ENCODE assay signal across 18 cellular contexts in the genomic region with DNA sequence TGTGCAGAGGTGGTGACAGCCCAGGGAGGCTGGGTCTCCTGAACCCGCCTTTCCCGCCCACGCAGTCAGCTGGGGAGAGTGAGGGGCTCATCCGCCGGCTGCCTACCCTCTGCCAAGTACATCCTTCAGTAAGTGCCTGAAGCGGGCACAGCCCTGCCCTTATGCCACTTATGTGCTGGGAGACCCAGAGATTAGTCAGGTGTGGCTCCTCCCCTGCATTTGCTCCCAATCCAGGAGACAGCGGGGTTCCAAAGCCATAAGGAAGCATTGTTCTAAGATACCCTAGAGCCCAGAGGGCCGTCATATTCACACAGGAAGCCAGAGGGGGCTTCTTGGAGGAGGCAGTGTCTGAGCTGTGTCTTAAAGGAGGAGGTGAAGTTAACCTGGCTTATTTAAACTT. TPM values are rescaled to one million over a fixed set of nuclear protein-coding genes. Genes with fewer than 3 reads are reported as not detected.
DNase-seq lines count a peak whose midpoint lies in the region; ATAC-seq and TF ChIP-seq lines count a peak whose summit lies in the region.
"Had no signal": no experiment of that assay in that cellular context is flagged by ENCODE, and none has a peak within 500 bp of the region (broad histone marks: within the 10 kb centered on the region; RNA-seq: fewer than 3 reads in every experiment).

No MANE protein-coding gene starts in this region.

- no peak overlapping the region for H4K91ac ChIP-seq in H9 (ENCODE audit: insufficient read length, low read depth, low read length)

- H2BK20ac ChIP-seq in H9 (ENCODE audit: low read depth, low read length, poor library complexity, severe bottlenecking) = no peak overlapping the region

- H4K20me1 ChIP-seq in H9 (ENCODE audit: control insufficient read depth, insufficient read depth, insufficient read length) = peaks cover 2% of the 10 kb centered on the region

- H3K14ac ChIP-seq in H9 (ENCODE audit: insufficient read depth, low read length) = no peak overlapping the region

- no peak overlapping the region for H3K4me3 ChIP-seq in Peyer's patch
- H3K4me3 ChIP-seq in left lung = no peak overlapping the region
- H3K4me3 ChIP-seq: adrenal gland, gastroesophageal sphincter, HAP-1, smooth muscle cell had no signal

- BruUV-seq in Calu3 (replicated peaks; lab: Mats Ljungman, UMichigan) = no TSS peak

- CTCF ChIA-PET in Calu3 (lab: Charles Lee) = no interaction called here

- TF ChIP-seq CTCF in Calu3 (IDR thresholded peaks at IDR 0.05; ENCODE audit: unreplicated experiment) = no peak
- TF ChIP-seq CTCF in H9 (conservative IDR thresholded peaks at IDR 0.05) = no peak; the same call in 2 of the 3 replicates
- no peak for TF ChIP-seq CTCF in Peyer's patch (IDR thresholded peaks at IDR 0.05)
- TF ChIP-seq CTCF in left lung (IDR thresholded peaks at IDR 0.05) = no peak

- H3K9me3 ChIP-seq in H9 (ENCODE audit: control insufficient read depth, low read depth, low read length) (no peaks in the 10 kb centered on the region), Peyer's patch (no peaks in the 10 kb centered on the region), left lung (no peaks in the 10 kb centered on the region)
- H3K9me3 ChIP-seq: adrenal gland, gastroesophageal sphincter, HAP-1 had no signal

- H3K4me1 Mint-ChIP-seq in Calu3 (ENCODE audit: low read depth, unreplicated experiment) (peaks cover 16% of the 10 kb centered on the region), H9 (peaks cover 14 to 18% of the 10 kb centered on the region in 2 experiments)
- H3K4me1 Mint-ChIP-seq: activated CD4-positive, alpha-beta T cell treated with anti-CD3 and anti-CD28 coated beads, Interleukin-2, amount 10 ng/mL, durations not matched to agents 7 days and 5 days had no signal

- H3K56ac ChIP-seq in H9 (ENCODE audit: insufficient read length, low read depth, low read length) = no peak overlapping the region

- H3K9me3 Mint-ChIP-seq in Calu3 (ENCODE audit: low read depth, unreplicated experiment) (no peaks in the 10 kb centered on the region), H9 (no peaks in the 10 kb centered on the region)
- H3K9me3 Mint-ChIP-seq: activated CD4-positive, alpha-beta T cell treated with anti-CD3 and anti-CD28 coated beads, Interleukin-2, amount 10 ng/mL, durations not matched to agents 7 days and 5 days had no signal

- H3K27ac ChIP-seq in H9 (ENCODE audit: insufficient read length, low read depth, low read length) (no peak overlapping the region), Peyer's patch (no peak overlapping the region), left lung (no peak overlapping the region)
- H3K27ac ChIP-seq: adrenal gland, gastroesophageal sphincter had no signal

- H2BK5ac ChIP-seq in H9 (ENCODE audit: insufficient read length, low read length) = no peak overlapping the region

- H3K9ac ChIP-seq in H9 (ENCODE audit: extremely low read depth, insufficient read length, low read length) = no peak overlapping the region

- no peak overlapping the region for H2BK12ac ChIP-seq in H9 (ENCODE audit: insufficient read length, low read depth, low read length)

- no peaks in the 10 kb centered on the region; the same call in 1 of the 2 replicates for H3K4me1 ChIP-seq in H9 (ENCODE audit: insufficient read depth, low read length)
- peaks cover 0 to 4% (median 0%) of the 10 kb centered on the region in 4 donors for H3K4me1 ChIP-seq in Peyer's patch
- peaks cover 0 to 3% of the 10 kb centered on the region in 2 donors for H3K4me1 ChIP-seq in left lung
- H3K4me1 ChIP-seq: adrenal gland had no signal

- H3K4me3 Mint-ChIP-seq in Calu3 (ENCODE audit: low read depth, unreplicated experiment) = no peak overlapping the region
- H3K4me3 Mint-ChIP-seq in H9 = no peak overlapping the region
- H3K4me3 Mint-ChIP-seq: activated CD4-positive, alpha-beta T cell treated with anti-CD3 and anti-CD28 coated beads, Interleukin-2, amount 10 ng/mL, durations not matched to agents 7 days and 5 days had no signal

- H3K18ac ChIP-seq in H9 (ENCODE audit: insufficient read length, low read depth, low read length) = no peak overlapping the region

- intact Hi-C loops in Calu3 (cut with micrococcal nuclease; ENCODE audit: unreplicated experiment) = no loop called here
- intact Hi-C loops in left lung (cut with DNase I) = no loop called here

- H3K27me3 Mint-ChIP-seq in Calu3 (ENCODE audit: unreplicated experiment) (no peaks in the 10 kb centered on the region), H9 (ENCODE audit: low read depth) (no peaks in the 10 kb centered on the region)

- no peak overlapping the region for H4K5ac ChIP-seq in H9 (ENCODE audit: insufficient read length, low read depth, low read length)

- H3K36me3 ChIP-seq in Peyer's patch = no peaks in the 10 kb centered on the region
- H3K36me3 ChIP-seq in left lung = peaks cover 0 to 3% of the 10 kb centered on the region in 2 donors
- H3K36me3 ChIP-seq: adrenal gland, HAP-1 had no signal

- H3K4ac ChIP-seq in H9 (ENCODE audit: low read depth, low read length) = no peak overlapping the region

- no peak overlapping the region for H3K4me2 ChIP-seq in H9 (ENCODE audit: insufficient read depth, insufficient read length, low read length)
- H3K4me2 ChIP-seq: smooth muscle cell had no signal

- no peak overlapping the region for H3K23ac ChIP-seq in H9 (ENCODE audit: insufficient read length, low read depth, low read length)

- no peaks in the 10 kb centered on the region for H3K23me2 ChIP-seq in H9 (ENCODE audit: insufficient read length, low read depth, low read length, poor library complexity, severe bottlenecking)

- no peak overlapping the region for H2BK120ac ChIP-seq in H9 (ENCODE audit: low read depth, low read length, poor library complexity, severe bottlenecking)

- DNase-seq in Calu3 (no peak), H9 (peak; percentile 61), Peyer's patch (peak in 2 of 3 donors; percentile 46 to 49), left lung (no peak), LoVo (ENCODE audit: low spot score) (no peak)
- DNase-seq: activated CD4-positive, alpha-beta T cell treated with anti-CD3 and anti-CD28 coated beads, Interleukin-2, amount 10 ng/mL, durations not matched to agents 7 days and 5 days; activated T-cell treated with anti-CD3 and anti-CD28 coated beads, Interleukin-2, amount 50 U/mL, for 48 hours; adrenal gland; cerebellar nuclear complex; KBM-7; NCI-H187; stimulated activated naive CD4-positive, alpha-beta T cell treated with Interleukin-2 at 50 U/mL for 16 hours had no signal

- H2AFZ ChIP-seq in H9 (ENCODE audit: low read length) = no peak overlapping the region

- TF ChIP-seq POLR2A in Peyer's patch (IDR thresholded peaks at IDR 0.05) = no peak

- H3K27me3 ChIP-seq in H9 (ENCODE audit: insufficient read depth, low read length) (no peaks in the 10 kb centered on the region), Peyer's patch (no peaks in the 10 kb centered on the region), left lung (no peaks in the 10 kb centered on the region)
- H3K27me3 ChIP-seq: adrenal gland, gastroesophageal sphincter had no signal

- H3K27ac Mint-ChIP-seq in Calu3 (ENCODE audit: unreplicated experiment) (peak overlapping the region; percentile 35), H9 (no peak overlapping the region)
- H3K27ac Mint-ChIP-seq: activated CD4-positive, alpha-beta T cell treated with anti-CD3 and anti-CD28 coated beads, Interleukin-2, amount 10 ng/mL, durations not matched to agents 7 days and 5 days had no signal

- H3T11ph ChIP-seq in H9 (ENCODE audit: low read length) = no peak overlapping the region

- WGBS in H9 (ENCODE audit: extremely low coverage, insufficient read length, low lambda C conversion rate) = no CpG with 5 or more reads among the region's 8 CpGs

- peak; percentile 79 for ATAC-seq in left lung
- ATAC-seq in HG03097 (IDR thresholded peaks at IDR 0.05; ENCODE audit: low FRiP score, unreplicated experiment) = no peak
- ATAC-seq in GM19452 (IDR thresholded peaks at IDR 0.05; ENCODE audit: unreplicated experiment) = no peak
- no peak for ATAC-seq in HG02870 (IDR thresholded peaks at IDR 0.05; ENCODE audit: unreplicated experiment)
- ATAC-seq: gastroesophageal sphincter had no signal

- no peaks in the 10 kb centered on the region for H3K79me1 ChIP-seq in H9 (ENCODE audit: insufficient read depth, low read depth, low read length, poor library complexity, severe bottlenecking)

- no peak overlapping the region for H2AK5ac ChIP-seq in H9 (ENCODE audit: insufficient read length, low read length)

- H2BK15ac ChIP-seq in H9 (ENCODE audit: low read depth, low read length) = no peak overlapping the region

- no peaks in the 10 kb centered on the region for H3K79me2 ChIP-seq in H9 (ENCODE audit: insufficient read depth, low read length)

- no peak overlapping the region for H4K8ac ChIP-seq in H9 (replicated peaks; ENCODE audit: insufficient read length, low read depth, low read length)

- H3K36me3 Mint-ChIP-seq in Calu3 (ENCODE audit: insufficient read depth, unreplicated experiment) (peaks cover 11% of the 10 kb centered on the region), H9 (ENCODE audit: insufficient read depth in 1 of 3, low read depth in 3 of 3) (peaks cover 3 to 4% (median 4%) of the 10 kb centered on the region in 3 experiments; a peak in 5 of 7 replicates)

RNA-seq across cellular contexts. Expression of a gene that starts 5.8 kb away (rescaled TPM):
- total RNA-seq in Calu3 (2022) (116 and 122 TPM in 2 replicates), H9 (2021) (138 and 139 TPM in 2 replicates), Peyer's patch (100 to 1,000 TPM; 130 to 282 (median 156) TPM), left lung (10 to 100 TPM; 84.6 to 96.8 TPM)

Comparison
In these comparisons a context has a peak if more than half of its experiments do, and no peak if none do; other contexts are left out.
1. DNase-seq: peak in H9 (single experiment) and Peyer's patch (2 of 3); none in Calu3 (single experiment), left lung (0 of 2) and LoVo (single experiment).